ENCODE assay signal across 1 cellular context in genomic region chr16:85551319-85551978, GRCh38.
A peak's percentile ranks its signal among the peaks of the same experiment; 100 is the strongest.
TF ChIP-seq lines count a peak whose summit lies in the region.

No MANE protein-coding gene starts in this region.

TF ChIP-seq in HepG2, 621 proteins besides CTCF, POLR2A, EP300 and RAD21 (continued from another document and continues in another):
- TF ChIP-seq BCL3 (CRISPR knock-in tag; IDR thresholded peaks at IDR 0.05), result 0 out of 2 replicates have a peak, but pooled peaks have one; percentile 20
- TF ChIP-seq MXD3 (CRISPR knock-in tag; IDR thresholded peaks at IDR 0.05), result 0 out of 2 replicates have a peak, but pooled peaks have one; percentile 53
- TF ChIP-seq CEBPB (IDR thresholded peaks at IDR 0.05; ENCODE audit: borderline replicate concordance, low read depth, low read length), result 0 out of 2 replicates have a peak, but pooled peaks have one; percentile 1
- TF ChIP-seq, protein P1, sequence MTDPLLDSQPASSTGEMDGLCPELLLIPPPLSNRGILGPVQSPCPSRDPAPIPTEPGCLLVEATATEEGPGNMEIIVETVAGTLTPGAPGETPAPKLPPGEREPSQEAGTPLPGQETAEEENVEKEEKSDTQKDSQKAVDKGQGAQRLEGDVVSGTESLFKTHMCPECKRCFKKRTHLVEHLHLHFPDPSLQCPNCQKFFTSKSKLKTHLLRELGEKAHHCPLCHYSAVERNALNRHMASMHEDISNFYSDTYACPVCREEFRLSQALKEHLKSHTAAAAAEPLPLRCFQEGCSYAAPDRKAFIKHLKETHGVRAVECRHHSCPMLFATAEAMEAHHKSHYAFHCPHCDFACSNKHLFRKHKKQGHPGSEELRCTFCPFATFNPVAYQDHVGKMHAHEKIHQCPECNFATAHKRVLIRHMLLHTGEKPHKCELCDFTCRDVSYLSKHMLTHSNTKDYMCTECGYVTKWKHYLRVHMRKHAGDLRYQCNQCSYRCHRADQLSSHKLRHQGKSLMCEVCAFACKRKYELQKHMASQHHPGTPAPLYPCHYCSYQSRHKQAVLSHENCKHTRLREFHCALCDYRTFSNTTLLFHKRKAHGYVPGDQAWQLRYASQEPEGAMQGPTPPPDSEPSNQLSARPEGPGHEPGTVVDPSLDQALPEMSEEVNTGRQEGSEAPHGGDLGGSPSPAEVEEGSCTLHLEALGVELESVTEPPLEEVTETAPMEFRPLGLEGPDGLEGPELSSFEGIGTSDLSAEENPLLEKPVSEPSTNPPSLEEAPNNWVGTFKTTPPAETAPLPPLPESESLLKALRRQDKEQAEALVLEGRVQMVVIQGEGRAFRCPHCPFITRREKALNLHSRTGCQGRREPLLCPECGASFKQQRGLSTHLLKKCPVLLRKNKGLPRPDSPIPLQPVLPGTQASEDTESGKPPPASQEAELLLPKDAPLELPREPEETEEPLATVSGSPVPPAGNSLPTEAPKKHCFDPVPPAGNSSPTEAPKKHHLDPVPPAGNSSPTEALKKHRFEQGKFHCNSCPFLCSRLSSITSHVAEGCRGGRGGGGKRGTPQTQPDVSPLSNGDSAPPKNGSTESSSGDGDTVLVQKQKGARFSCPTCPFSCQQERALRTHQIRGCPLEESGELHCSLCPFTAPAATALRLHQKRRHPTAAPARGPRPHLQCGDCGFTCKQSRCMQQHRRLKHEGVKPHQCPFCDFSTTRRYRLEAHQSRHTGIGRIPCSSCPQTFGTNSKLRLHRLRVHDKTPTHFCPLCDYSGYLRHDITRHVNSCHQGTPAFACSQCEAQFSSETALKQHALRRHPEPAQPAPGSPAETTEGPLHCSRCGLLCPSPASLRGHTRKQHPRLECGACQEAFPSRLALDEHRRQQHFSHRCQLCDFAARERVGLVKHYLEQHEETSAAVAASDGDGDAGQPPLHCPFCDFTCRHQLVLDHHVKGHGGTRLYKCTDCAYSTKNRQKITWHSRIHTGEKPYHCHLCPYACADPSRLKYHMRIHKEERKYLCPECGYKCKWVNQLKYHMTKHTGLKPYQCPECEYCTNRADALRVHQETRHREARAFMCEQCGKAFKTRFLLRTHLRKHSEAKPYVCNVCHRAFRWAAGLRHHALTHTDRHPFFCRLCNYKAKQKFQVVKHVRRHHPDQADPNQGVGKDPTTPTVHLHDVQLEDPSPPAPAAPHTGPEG (CRISPR knock-in tag; IDR thresholded peaks at IDR 0.05), result 0 out of 2 replicates have a peak, but pooled peaks have one; percentile 34
- 0 out of 2 replicates have a peak, but pooled peaks have one; percentile 12 for TF ChIP-seq ZNF619 (CRISPR knock-in tag; IDR thresholded peaks at IDR 0.05)
- TF ChIP-seq AKAP8 (CRISPR knock-in tag; IDR thresholded peaks at IDR 0.05), result peak; percentile 22; the same call in 1 of the 2 replicates
- peak; percentile 35; the same call in 1 of the 2 replicates for TF ChIP-seq MED1 (CRISPR knock-in tag; IDR thresholded peaks at IDR 0.05)
- peak; percentile 5; the same call in 1 of the 2 replicates for TF ChIP-seq ETV5 (CRISPR knock-in tag; IDR thresholded peaks at IDR 0.05; ENCODE audit: borderline replicate concordance)
- TF ChIP-seq ETV6 (CRISPR knock-in tag; conservative IDR thresholded peaks at IDR 0.05), result no peak
- TF ChIP-seq, protein P2, sequence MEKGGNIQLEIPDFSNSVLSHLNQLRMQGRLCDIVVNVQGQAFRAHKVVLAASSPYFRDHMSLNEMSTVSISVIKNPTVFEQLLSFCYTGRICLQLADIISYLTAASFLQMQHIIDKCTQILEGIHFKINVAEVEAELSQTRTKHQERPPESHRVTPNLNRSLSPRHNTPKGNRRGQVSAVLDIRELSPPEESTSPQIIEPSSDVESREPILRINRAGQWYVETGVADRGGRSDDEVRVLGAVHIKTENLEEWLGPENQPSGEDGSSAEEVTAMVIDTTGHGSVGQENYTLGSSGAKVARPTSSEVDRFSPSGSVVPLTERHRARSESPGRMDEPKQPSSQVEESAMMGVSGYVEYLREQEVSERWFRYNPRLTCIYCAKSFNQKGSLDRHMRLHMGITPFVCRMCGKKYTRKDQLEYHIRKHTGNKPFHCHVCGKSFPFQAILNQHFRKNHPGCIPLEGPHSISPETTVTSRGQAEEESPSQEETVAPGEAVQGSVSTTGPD (CRISPR knock-in tag; IDR thresholded peaks at IDR 0.05), result peak; percentile 72; the same call in 1 of the 2 replicates
- TF ChIP-seq, protein P3, sequence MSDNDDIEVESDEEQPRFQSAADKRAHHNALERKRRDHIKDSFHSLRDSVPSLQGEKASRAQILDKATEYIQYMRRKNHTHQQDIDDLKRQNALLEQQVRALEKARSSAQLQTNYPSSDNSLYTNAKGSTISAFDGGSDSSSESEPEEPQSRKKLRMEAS (IDR thresholded peaks at IDR 0.05), result 0 out of 2 replicates have a peak, but pooled peaks have one; percentile 45
- no peak for TF ChIP-seq HMG20B (CRISPR knock-in tag; conservative IDR thresholded peaks at IDR 0.05)
- TF ChIP-seq SAP130 (CRISPR knock-in tag; IDR thresholded peaks at IDR 0.05; ENCODE audit: low read depth), result peak; percentile 21; the same call in 1 of the 2 replicates
- TF ChIP-seq ZNF883 (CRISPR knock-in tag; IDR thresholded peaks at IDR 0.05; ENCODE audit: not compliant biosample characterization), result no peak
- peak; percentile 42; the same call in 1 of the 2 replicates for TF ChIP-seq ZNF574 (CRISPR knock-in tag; IDR thresholded peaks at IDR 0.05)
- 0 out of 2 replicates have a peak, but pooled peaks have one; percentile 32 for TF ChIP-seq ZC3H13 (CRISPR knock-in tag; IDR thresholded peaks at IDR 0.05)
- TF ChIP-seq MAZ (IDR thresholded peaks at IDR 0.05; ENCODE audit: borderline replicate concordance, low read depth, low read length), result no peak
- no peak for TF ChIP-seq MAZ (CRISPR knock-in tag; IDR thresholded peaks at IDR 0.05; ENCODE audit: low read depth)
- no peak for TF ChIP-seq ZNF124 (CRISPR knock-in tag; IDR thresholded peaks at IDR 0.05)
- TF ChIP-seq, protein P4, sequence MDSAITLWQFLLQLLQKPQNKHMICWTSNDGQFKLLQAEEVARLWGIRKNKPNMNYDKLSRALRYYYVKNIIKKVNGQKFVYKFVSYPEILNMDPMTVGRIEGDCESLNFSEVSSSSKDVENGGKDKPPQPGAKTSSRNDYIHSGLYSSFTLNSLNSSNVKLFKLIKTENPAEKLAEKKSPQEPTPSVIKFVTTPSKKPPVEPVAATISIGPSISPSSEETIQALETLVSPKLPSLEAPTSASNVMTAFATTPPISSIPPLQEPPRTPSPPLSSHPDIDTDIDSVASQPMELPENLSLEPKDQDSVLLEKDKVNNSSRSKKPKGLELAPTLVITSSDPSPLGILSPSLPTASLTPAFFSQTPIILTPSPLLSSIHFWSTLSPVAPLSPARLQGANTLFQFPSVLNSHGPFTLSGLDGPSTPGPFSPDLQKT (CRISPR knock-in tag; IDR thresholded peaks at IDR 0.05; ENCODE audit: borderline replicate concordance), result no peak
- no peak for TF ChIP-seq ZNF569 (CRISPR knock-in tag; IDR thresholded peaks at IDR 0.05; ENCODE audit: borderline replicate concordance)
- TF ChIP-seq GPBP1L1 (CRISPR knock-in tag; IDR thresholded peaks at IDR 0.05), result no peak
- TF ChIP-seq MTA1 (CRISPR knock-in tag; IDR thresholded peaks at IDR 0.05; ENCODE audit: borderline replicate concordance), result peak; percentile 47; the same call in 1 of the 2 replicates
- peak; percentile 58 for TF ChIP-seq ZFX (CRISPR knock-in tag; IDR thresholded peaks at IDR 0.05; ENCODE audit: low read depth)
- TF ChIP-seq, protein P5, sequence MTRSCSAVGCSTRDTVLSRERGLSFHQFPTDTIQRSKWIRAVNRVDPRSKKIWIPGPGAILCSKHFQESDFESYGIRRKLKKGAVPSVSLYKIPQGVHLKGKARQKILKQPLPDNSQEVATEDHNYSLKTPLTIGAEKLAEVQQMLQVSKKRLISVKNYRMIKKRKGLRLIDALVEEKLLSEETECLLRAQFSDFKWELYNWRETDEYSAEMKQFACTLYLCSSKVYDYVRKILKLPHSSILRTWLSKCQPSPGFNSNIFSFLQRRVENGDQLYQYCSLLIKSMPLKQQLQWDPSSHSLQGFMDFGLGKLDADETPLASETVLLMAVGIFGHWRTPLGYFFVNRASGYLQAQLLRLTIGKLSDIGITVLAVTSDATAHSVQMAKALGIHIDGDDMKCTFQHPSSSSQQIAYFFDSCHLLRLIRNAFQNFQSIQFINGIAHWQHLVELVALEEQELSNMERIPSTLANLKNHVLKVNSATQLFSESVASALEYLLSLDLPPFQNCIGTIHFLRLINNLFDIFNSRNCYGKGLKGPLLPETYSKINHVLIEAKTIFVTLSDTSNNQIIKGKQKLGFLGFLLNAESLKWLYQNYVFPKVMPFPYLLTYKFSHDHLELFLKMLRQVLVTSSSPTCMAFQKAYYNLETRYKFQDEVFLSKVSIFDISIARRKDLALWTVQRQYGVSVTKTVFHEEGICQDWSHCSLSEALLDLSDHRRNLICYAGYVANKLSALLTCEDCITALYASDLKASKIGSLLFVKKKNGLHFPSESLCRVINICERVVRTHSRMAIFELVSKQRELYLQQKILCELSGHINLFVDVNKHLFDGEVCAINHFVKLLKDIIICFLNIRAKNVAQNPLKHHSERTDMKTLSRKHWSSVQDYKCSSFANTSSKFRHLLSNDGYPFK (CRISPR knock-in tag; IDR thresholded peaks at IDR 0.05; ENCODE audit: borderline replicate concordance), result 0 out of 2 replicates have a peak, but pooled peaks have one; percentile 28
- peak; percentile 29; the same call in 1 of the 2 replicates for TF ChIP-seq HDAC2 (CRISPR knock-in tag; IDR thresholded peaks at IDR 0.05)
- TF ChIP-seq ZNF768 (CRISPR knock-in tag; IDR thresholded peaks at IDR 0.05), result no peak
- TF ChIP-seq, protein P6, sequence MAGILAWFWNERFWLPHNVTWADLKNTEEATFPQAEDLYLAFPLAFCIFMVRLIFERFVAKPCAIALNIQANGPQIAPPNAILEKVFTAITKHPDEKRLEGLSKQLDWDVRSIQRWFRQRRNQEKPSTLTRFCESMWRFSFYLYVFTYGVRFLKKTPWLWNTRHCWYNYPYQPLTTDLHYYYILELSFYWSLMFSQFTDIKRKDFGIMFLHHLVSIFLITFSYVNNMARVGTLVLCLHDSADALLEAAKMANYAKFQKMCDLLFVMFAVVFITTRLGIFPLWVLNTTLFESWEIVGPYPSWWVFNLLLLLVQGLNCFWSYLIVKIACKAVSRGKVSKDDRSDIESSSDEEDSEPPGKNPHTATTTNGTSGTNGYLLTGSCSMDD (CRISPR knock-in tag; IDR thresholded peaks at IDR 0.05), result no peak
- no peak for TF ChIP-seq SNAPC5 (CRISPR knock-in tag; IDR thresholded peaks at IDR 0.05; ENCODE audit: borderline replicate concordance)
- TF ChIP-seq TEAD3 (CRISPR knock-in tag; optimal IDR thresholded peaks at IDR 0.05; ENCODE audit: borderline replicate concordance), result peak; percentile 68
- peak; percentile 38; the same call in 1 of the 2 replicates for TF ChIP-seq ZBTB34 (CRISPR knock-in tag; IDR thresholded peaks at IDR 0.05)
- 0 out of 2 replicates have a peak, but pooled peaks have one; percentile 35 for TF ChIP-seq ZNF160 (CRISPR knock-in tag; IDR thresholded peaks at IDR 0.05)
